ENCODE assay signal across 19 cellular contexts in genomic region chr6:18545726-18546125, GRCh38.
DNase-seq lines count a peak whose midpoint lies in the region; ATAC-seq and TF ChIP-seq lines count a peak whose summit lies in the region.
"Had no signal": no experiment of that assay in that cellular context is flagged by ENCODE, and none has a peak within 500 bp of the region (broad histone marks: within the 10 kb centered on the region; RNA-seq: fewer than 3 reads in every experiment).

No MANE protein-coding gene starts in this region.

- H3K27me3 Mint-ChIP-seq in activated T-cell treated with anti-CD3 and anti-CD28 coated beads, Interleukin-2, amount 50 U/mL, for 24 hours = peaks cover 25% of the 10 kb centered on the region

- no peaks in the 10 kb centered on the region for H3K36me3 Mint-ChIP-seq in activated T-cell treated with anti-CD3 and anti-CD28 coated beads, Interleukin-2, amount 50 U/mL, for 24 hours (ENCODE audit: low read depth)
- H3K36me3 Mint-ChIP-seq: CD14-positive monocyte had no signal

- no peak for TF ChIP-seq CTCF in cardiac fibroblast (IDR thresholded peaks at IDR 0.05; ENCODE audit: low read depth, low read length)
- TF ChIP-seq CTCF in fibroblast of the aortic adventitia (IDR thresholded peaks at IDR 0.05; ENCODE audit: insufficient read depth, low read length) = no peak
- TF ChIP-seq CTCF in GM10266 (IDR thresholded peaks at IDR 0.05; ENCODE audit: control insufficient read depth, insufficient read depth, low read depth, missing control alignments) = no peak
- TF ChIP-seq CTCF in spleen (IDR thresholded peaks at IDR 0.05 in 8 of 11, conservative IDR thresholded peaks at IDR 0.05 in 3 of 11) = no peak

- DNase-seq in COLO829 (ENCODE audit: low spot score) (peak; percentile 46), MV-4-11 (lab: John Stamatoyannopoulos, UW) (peak; percentile 28), cardiac fibroblast (ENCODE audit: low read depth in 2 of 2) (peak; percentile 29 to 41), fibroblast of the aortic adventitia (ENCODE audit: low read depth) (peak; percentile 47), GM10266 (ENCODE audit: extremely low spot score) (no peak), spleen (no peak)
- no peak for DNase-seq in stimulated activated naive CD8-positive, alpha-beta T cell treated with anti-CD3 and anti-CD28 coated beads, Interleukin-15, Interleukin-2, amounts not matched to agents 100 U/mL and 50 U/mL, for 24 hours
- no peak for DNase-seq in activated T-cell treated with anti-CD3 and anti-CD28 coated beads, Interleukin-2, amount 50 U/mL, for 24 hours
- DNase-seq: DMS79, NCI-H1694, NCI-H2081, NCI-H2171 treated with DMSO at 0.1 percent for 48 hours, NCI-H524 treated with DMSO at 0.1 percent for 48 hours, NCI-H82, Peyer's patch, SJCRH30 had no signal

- H3K4me3 ChIP-seq in cardiac fibroblast (replicated peaks in 1 of 2; ENCODE audit: low read depth in 2 of 2, low read length in 2 of 2) (no peak overlapping the region), fibroblast of the aortic adventitia (ENCODE audit: low read depth, low read length) (no peak overlapping the region), spleen (no peak overlapping the region)
- H3K4me3 ChIP-seq: K562, Peyer's patch, SJCRH30 had no signal

- H3K4me3 Mint-ChIP-seq in activated T-cell treated with anti-CD3 and anti-CD28 coated beads, Interleukin-2, amount 50 U/mL, for 24 hours = no peak overlapping the region
- H3K4me3 Mint-ChIP-seq: B cell had no signal

- H3K9me3 ChIP-seq in spleen = peaks cover 0 to 41% (median 36%) of the 10 kb centered on the region in 8 donors
- H3K9me3 ChIP-seq: SJCRH30 had no signal

- no peak for TF ChIP-seq POLR2A in spleen (IDR thresholded peaks at IDR 0.05)

- H3K27me3 ChIP-seq in spleen (replicated peaks in 1 of 7) = peaks cover 0 to 5% (median 0%) of the 10 kb centered on the region in 7 donors
- H3K27me3 ChIP-seq: Peyer's patch, SJCRH30 had no signal

- ATAC-seq in stimulated activated naive CD8-positive, alpha-beta T cell treated with anti-CD3 and anti-CD28 coated beads, Interleukin-15, Interleukin-2, amounts not matched to agents 100 U/mL and 50 U/mL, for 24 hours = no peak
- ATAC-seq: K562 had no signal

- H3K27ac ChIP-seq in spleen = no peak overlapping the region
- H3K27ac ChIP-seq: Peyer's patch, SJCRH30 had no signal

- no peaks in the 10 kb centered on the region for H3K4me1 Mint-ChIP-seq in activated T-cell treated with anti-CD3 and anti-CD28 coated beads, Interleukin-2, amount 50 U/mL, for 24 hours (ENCODE audit: low read depth)
- H3K4me1 Mint-ChIP-seq: B cell had no signal

- no peaks in the 10 kb centered on the region for H3K4me1 ChIP-seq in spleen
- H3K4me1 ChIP-seq: Peyer's patch, SJCRH30 had no signal

- intact Hi-C loops in spleen (cut with DNase I; ENCODE audit: low total_unique reads) = no loop called here

- no peaks in the 10 kb centered on the region for H3K36me3 ChIP-seq in spleen
- H3K36me3 ChIP-seq: Peyer's patch, SJCRH30 had no signal

- H3K9me3 Mint-ChIP-seq in activated T-cell treated with anti-CD3 and anti-CD28 coated beads, Interleukin-2, amount 50 U/mL, for 24 hours = peaks cover 21% of the 10 kb centered on the region

- no peak overlapping the region for H3K27ac Mint-ChIP-seq in activated T-cell treated with anti-CD3 and anti-CD28 coated beads, Interleukin-2, amount 50 U/mL, for 24 hours
- H3K27ac Mint-ChIP-seq: B cell, CD14-positive monocyte had no signal

Comparison
In these comparisons a context has a peak if more than half of its experiments do, and no peak if none do; other contexts are left out.
1. DNase-seq: peak in COLO829 (single experiment), MV-4-11 (single experiment), cardiac fibroblast (2 of 2) and fibroblast of the aortic adventitia (single experiment); none in GM10266 (single experiment), stimulated activated naive CD8-positive, alpha-beta T cell treated with anti-CD3 and anti-CD28 coated beads, Interleukin-15, Interleukin-2, amounts not matched to agents 100 U/mL and 50 U/mL, for 24 hours (single experiment), spleen (single experiment) and activated T-cell treated with anti-CD3 and anti-CD28 coated beads, Interleukin-2, amount 50 U/mL, for 24 hours (single experiment).